33 cellular contexts compared by ENCODE assay signal in the genomic region with DNA sequence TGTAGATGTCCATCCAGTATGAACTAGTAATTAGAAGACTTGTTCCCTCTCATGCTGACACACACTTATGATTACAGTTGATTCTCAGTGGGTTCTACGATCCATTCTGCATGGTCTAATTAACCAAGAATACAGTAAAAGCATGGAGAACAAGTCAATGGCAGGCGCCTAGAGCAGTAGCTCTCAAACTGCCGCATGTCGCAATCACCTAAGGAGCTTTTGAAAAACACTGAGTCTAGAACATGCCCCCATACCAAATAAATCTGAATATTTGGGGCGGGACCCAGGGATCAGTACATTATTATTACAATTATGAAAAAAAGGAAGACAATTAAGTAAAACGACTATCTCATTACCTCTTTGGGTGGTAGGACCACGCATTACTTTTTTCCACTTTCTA.
"Had no signal": no experiment of that assay in that cellular context is flagged by ENCODE, and none has a peak within 500 bp of the region (broad histone marks: within the 10 kb centered on the region; RNA-seq: fewer than 3 reads in every experiment).

No MANE protein-coding gene starts in this region.

- DNase-seq: activated CD4-positive, alpha-beta memory T cell treated with anti-CD3 and anti-CD28 coated beads for 36 hours; activated CD4-positive, alpha-beta T cell treated with anti-CD3 and anti-CD28 coated beads for 36 hours; activated CD4-positive, alpha-beta T cell treated with anti-CD3 and anti-CD28 coated beads, Interleukin-2, amount 10 ng/mL, durations not matched to agents 24 days and 14 days; activated CD4-positive, CD25-positive, alpha-beta regulatory T cell; activated CD4-positive, CD25-positive, alpha-beta regulatory T cell treated with anti-CD3 and anti-CD28 coated beads, Interleukin-2, amount 50 U/mL, for 72 hours; activated CD8-positive, alpha-beta memory T cell treated with anti-CD3 and anti-CD28 coated beads, Interleukin-2, amount 10 ng/mL, durations not matched to agents 7 days and 5 days; activated CD8-positive, alpha-beta memory T cell treated with anti-CD3 and anti-CD28 coated beads, Interleukin-2, amount 50 U/mL, for 4 hours; activated CD8-positive, alpha-beta T cell treated with anti-CD3 and anti-CD28 coated beads, Interleukin-2, amount 10 ng/mL, durations not matched to agents 7 days and 5 days; activated effector memory CD4-positive, alpha-beta T cell treated with anti-CD3 and anti-CD28 coated beads, Interleukin-2, amount 50 U/mL, for 16 hours; activated naive CD4-positive, alpha-beta T cell treated with anti-CD3 and anti-CD28 coated beads for 36 hours; activated naive CD8-positive, alpha-beta T cell treated with anti-CD3 and anti-CD28 coated beads for 36 hours; activated naive CD8-positive, alpha-beta T cell treated with anti-CD3 and anti-CD28 coated beads, Interleukin-2, amount 50 U/mL, for 24 hours; activated T-cell treated with anti-CD3 and anti-CD28 coated beads, Interleukin-2, amount 50 U/mL, for 1 hour; activated T-cell treated with anti-CD3 and anti-CD28 coated beads, Interleukin-2, amount 50 U/mL, for 48 hours; adrenal gland; amygdala; aorta; body of pancreas; caudate nucleus; cortex of kidney; dermis blood vessel endothelial cell; effector CD4-positive, alpha-beta T cell; foreskin fibroblast; head of caudate nucleus; T-helper 2 cell had no signal

- H3K4me3 Mint-ChIP-seq: activated CD4-positive, alpha-beta memory T cell treated with anti-CD3 and anti-CD28 coated beads for 36 hours; activated CD4-positive, alpha-beta T cell treated with anti-CD3 and anti-CD28 coated beads for 36 hours; activated CD4-positive, alpha-beta T cell treated with anti-CD3 and anti-CD28 coated beads, Interleukin-2, amount 10 ng/mL, durations not matched to agents 24 days and 14 days; activated CD8-positive, alpha-beta memory T cell treated with anti-CD3 and anti-CD28 coated beads, Interleukin-2, amount 10 ng/mL, durations not matched to agents 7 days and 5 days; activated CD8-positive, alpha-beta T cell treated with anti-CD3 and anti-CD28 coated beads, Interleukin-2, amount 10 ng/mL, durations not matched to agents 7 days and 5 days; activated naive CD4-positive, alpha-beta T cell treated with anti-CD3 and anti-CD28 coated beads for 36 hours; activated naive CD4-positive, alpha-beta T cell treated with anti-CD3 and anti-CD28 coated beads, Interleukin-2, amount 50 U/mL, for 24 hours; activated naive CD8-positive, alpha-beta T cell treated with anti-CD3 and anti-CD28 coated beads for 36 hours; activated naive CD8-positive, alpha-beta T cell treated with anti-CD3 and anti-CD28 coated beads, Interleukin-2, amount 50 U/mL, for 24 hours; activated T-helper 1 cell treated with anti-CD3 and anti-CD28 coated beads, Interleukin-12 subunit alpha, Interleukin-12 subunit beta, Interleukin-2, Interleukin-4 antibody, amounts not matched to agents 30 ng/mL and 10 ng/mL and 1 ng/mL, durations not matched to agents 14 hours and 24 hours and 36 hours had no signal

- H3K4me3 ChIP-seq: adrenal gland, body of pancreas had no signal

- H3K27ac ChIP-seq: adrenal gland, body of pancreas, epithelial cell of prostate had no signal

- H3K27me3 Mint-ChIP-seq: activated CD4-positive, alpha-beta memory T cell treated with anti-CD3 and anti-CD28 coated beads for 36 hours; activated CD4-positive, alpha-beta T cell treated with anti-CD3 and anti-CD28 coated beads for 36 hours; activated CD8-positive, alpha-beta memory T cell treated with anti-CD3 and anti-CD28 coated beads, Interleukin-2, amount 10 ng/mL, durations not matched to agents 7 days and 5 days; activated naive CD4-positive, alpha-beta T cell treated with anti-CD3 and anti-CD28 coated beads, Interleukin-2, amount 50 U/mL, for 24 hours; activated naive CD8-positive, alpha-beta T cell treated with anti-CD3 and anti-CD28 coated beads for 36 hours; activated naive CD8-positive, alpha-beta T cell treated with anti-CD3 and anti-CD28 coated beads, Interleukin-2, amount 50 U/mL, for 24 hours had no signal

- H3K9me3 ChIP-seq: adrenal gland, body of pancreas had no signal

- H3K27me3 ChIP-seq: adrenal gland, body of pancreas had no signal

- FAIRE-seq: colon, endometrium, endothelial cell of umbilical vein, frontal cortex had no signal

- H3K27ac Mint-ChIP-seq: activated CD4-positive, alpha-beta memory T cell treated with anti-CD3 and anti-CD28 coated beads for 36 hours; activated CD4-positive, alpha-beta T cell treated with anti-CD3 and anti-CD28 coated beads for 36 hours; activated CD4-positive, alpha-beta T cell treated with anti-CD3 and anti-CD28 coated beads, Interleukin-2, amount 10 ng/mL, durations not matched to agents 24 days and 14 days; activated CD8-positive, alpha-beta memory T cell treated with anti-CD3 and anti-CD28 coated beads, Interleukin-2, amount 10 ng/mL, durations not matched to agents 7 days and 5 days; activated CD8-positive, alpha-beta T cell treated with anti-CD3 and anti-CD28 coated beads, Interleukin-2, amount 10 ng/mL, durations not matched to agents 7 days and 5 days; activated naive CD4-positive, alpha-beta T cell treated with anti-CD3 and anti-CD28 coated beads for 36 hours; activated naive CD4-positive, alpha-beta T cell treated with anti-CD3 and anti-CD28 coated beads, Interleukin-2, amount 50 U/mL, for 24 hours; activated naive CD8-positive, alpha-beta T cell treated with anti-CD3 and anti-CD28 coated beads for 36 hours; activated naive CD8-positive, alpha-beta T cell treated with anti-CD3 and anti-CD28 coated beads, Interleukin-2, amount 50 U/mL, for 24 hours; activated T-helper 1 cell treated with anti-CD3 and anti-CD28 coated beads, Interleukin-12 subunit alpha, Interleukin-12 subunit beta, Interleukin-2, Interleukin-4 antibody, amounts not matched to agents 30 ng/mL and 10 ng/mL and 1 ng/mL, durations not matched to agents 14 hours and 24 hours and 36 hours; activated T-helper 2 cell treated with anti-CD3 and anti-CD28 coated beads, Interferon-gamma antibody, Interleukin-2, Interleukin-4, amounts not matched to agents 10 μg/mL and 5 μg/mL and 100 μg/mL, durations not matched to agents 14 hours and 24 hours and 36 hours had no signal

- ATAC-seq: activated CD4-positive, alpha-beta T cell treated with anti-CD3 and anti-CD28 coated beads for 36 hours; activated CD8-positive, alpha-beta memory T cell treated with anti-CD3 and anti-CD28 coated beads, Interleukin-2, amount 10 ng/mL, durations not matched to agents 7 days and 5 days; activated CD8-positive, alpha-beta T cell treated with anti-CD3 and anti-CD28 coated beads, Interleukin-2, amount 10 ng/mL, durations not matched to agents 7 days and 5 days; activated naive CD8-positive, alpha-beta T cell treated with anti-CD3 and anti-CD28 coated beads, Interleukin-2, amount 50 U/mL, for 24 hours; body of pancreas had no signal

- H3K9me3 Mint-ChIP-seq: activated naive CD4-positive, alpha-beta T cell treated with anti-CD3 and anti-CD28 coated beads, Interleukin-2, amount 50 U/mL, for 24 hours had no signal

- H3K36me3 ChIP-seq: adrenal gland had no signal

- H3K4me1 ChIP-seq: adrenal gland, body of pancreas had no signal
